In genomic region chr3:184506579-184506978, GRCh38 we compare ENCODE assay signal across 1 cellular context.
TF ChIP-seq lines count a peak whose summit lies in the region.

No MANE protein-coding gene starts in this region.

TF ChIP-seq in SK-N-SH, 30 proteins besides CTCF, POLR2A, EP300 and RAD21:
- peak; percentile 41; the same call in 1 of the 2 replicates for TF ChIP-seq FOSL2 (IDR thresholded peaks at IDR 0.05; ENCODE audit: borderline replicate concordance, low read depth)
- TF ChIP-seq NFIC (IDR thresholded peaks at IDR 0.05; ENCODE audit: borderline replicate concordance), result no peak
- TF ChIP-seq SMC3 (IDR thresholded peaks at IDR 0.05; ENCODE audit: low read depth, low read length), result no peak
- TF ChIP-seq TAF1 (IDR thresholded peaks at IDR 0.05; ENCODE audit: borderline replicate concordance, low read depth, low read length), result no peak
- peak; percentile 81 for TF ChIP-seq TCF12 (IDR thresholded peaks at IDR 0.05)
- no peak for TF ChIP-seq ZBTB33 (IDR thresholded peaks at IDR 0.05; ENCODE audit: borderline replicate concordance, low read depth)
- no peak for TF ChIP-seq MXI1 (IDR thresholded peaks at IDR 0.05; ENCODE audit: low read depth, low read length)
- peak; percentile 78 for TF ChIP-seq PBX3 (IDR thresholded peaks at IDR 0.05)
- TF ChIP-seq TEAD4 (IDR thresholded peaks at IDR 0.05; ENCODE audit: borderline replicate concordance, insufficient read depth), result no peak
- no peak for TF ChIP-seq NRF1 (IDR thresholded peaks at IDR 0.05; ENCODE audit: low read depth, low read length)
- peak; percentile 33; the same call in 1 of the 2 replicates for TF ChIP-seq JUND (IDR thresholded peaks at IDR 0.05)
- TF ChIP-seq ELF1 (IDR thresholded peaks at IDR 0.05), result no peak
